8 cellular contexts compared by ENCODE assay signal in genomic region chr16:87858151-87858993, GRCh38. TPM values are rescaled to one million over a fixed set of nuclear protein-coding genes. Genes with fewer than 3 reads are reported as not detected.
DNase-seq lines count a peak whose midpoint lies in the region; ATAC-seq and TF ChIP-seq lines count a peak whose summit lies in the region.
"Not testable (repeated sequence)": the region's sequence is repeated elsewhere in the genome, so short reads cannot be mapped to it uniquely, and the experiment has no call there.

No MANE protein-coding gene starts in this region.

- not testable (repeated sequence) for H3K27me3 Mint-ChIP-seq in CD4-positive, alpha-beta T cell; activated T-cell treated with anti-CD3 and anti-CD28 coated beads, Interleukin-2, amount 50 U/mL, for 4 hours (ENCODE audit: low read depth); chondrocyte (ENCODE audit: low read depth)

- intact Hi-C loops in CD4-positive, alpha-beta T cell (cut with DNase I, micrococcal nuclease); spleen (cut with DNase I; ENCODE audit: low total_unique reads): not testable (repeated sequence)
- intact Hi-C loops in heart left ventricle (cut with DNase I) = loop anchor here in 1 of 10 donors (10.0 kb wide), 1 partner anchor 46 kb away; no protein-coding TSS in a partner anchor

- not testable (repeated sequence) for H4K20me1 ChIP-seq in SU-DHL-6 (ENCODE audit: low read depth, low read length)

- TF ChIP-seq CTCF in CD4-positive, alpha-beta T cell (IDR thresholded peaks at IDR 0.05); SU-DHL-6 (IDR thresholded peaks at IDR 0.05; ENCODE audit: insufficient read depth, low read length, poor library complexity, severe bottlenecking); chondrocyte (IDR thresholded peaks at IDR 0.05); heart left ventricle (IDR thresholded peaks at IDR 0.05); spleen (IDR thresholded peaks at IDR 0.05 in 8 of 11, conservative IDR thresholded peaks at IDR 0.05 in 3 of 11): not testable (repeated sequence)

- peak overlapping the region; percentile 79 for H3K27ac Mint-ChIP-seq in CD4-positive, alpha-beta T cell
- H3K27ac Mint-ChIP-seq in chondrocyte (ENCODE audit: unreplicated experiment) = peak overlapping the region; percentile 97

- not testable (repeated sequence) for H3K27ac ChIP-seq in CD4-positive, alpha-beta T cell (ENCODE audit: low read depth, low read length)
- H3K27ac ChIP-seq in SU-DHL-6 (ENCODE audit: low read depth, low read length) (0 out of 2 replicates have a peak overlapping the region, but pooled peaks have one; percentile 15), heart left ventricle (peak overlapping the region in 3 of 12 donors; percentile 15 to 89 (median 51)), muscle layer of colon (ENCODE audit: low read depth, low read length) (peak overlapping the region; percentile 76), spleen (peak overlapping the region in 3 of 8 donors; percentile 89 to 95 (median 90))

- not testable (repeated sequence) for H3K9ac ChIP-seq in SU-DHL-6 (ENCODE audit: low read length); muscle layer of colon (ENCODE audit: low read length)

- not testable (repeated sequence) for H3K4me2 ChIP-seq in SU-DHL-6 (ENCODE audit: low read depth, low read length, poor library complexity, severe bottlenecking)

- H3K9me3 Mint-ChIP-seq in CD4-positive, alpha-beta T cell; activated T-cell treated with anti-CD3 and anti-CD28 coated beads, Interleukin-2, amount 50 U/mL, for 4 hours; chondrocyte (ENCODE audit: low read depth): not testable (repeated sequence)

- H3K36me3 Mint-ChIP-seq in CD4-positive, alpha-beta T cell (ENCODE audit: low read depth); chondrocyte (ENCODE audit: low read depth): not testable (repeated sequence)
- H3K36me3 Mint-ChIP-seq in activated T-cell treated with anti-CD3 and anti-CD28 coated beads, Interleukin-2, amount 50 U/mL, for 4 hours (ENCODE audit: insufficient read depth) = peaks cover 33% of the 10 kb centered on the region

- H3K4me1 ChIP-seq in heart left ventricle (peaks cover 0 to 66% (median 7%) of the 10 kb centered on the region in 12 donors), muscle layer of colon (ENCODE audit: insufficient read depth, low read length) (peaks cover 71% of the 10 kb centered on the region), spleen (peaks cover 4 to 76% (median 39%) of the 10 kb centered on the region in 6 donors)

- CTCF ChIA-PET in CD4-positive, alpha-beta T cell (lab: Charles Lee) = interaction anchor here (1.3 kb wide), 1 partner anchor 8 kb away, joined by 3 read pairs; no protein-coding TSS in a partner anchor

- H3K4me3 Mint-ChIP-seq in CD4-positive, alpha-beta T cell = not testable (repeated sequence)
- H3K4me3 Mint-ChIP-seq in activated T-cell treated with anti-CD3 and anti-CD28 coated beads, Interleukin-2, amount 50 U/mL, for 4 hours = peak overlapping the region; percentile 77
- H3K4me3 Mint-ChIP-seq in chondrocyte (ENCODE audit: unreplicated experiment) = peak overlapping the region; percentile 9

- not testable (repeated sequence) for H3K9me3 ChIP-seq in CD4-positive, alpha-beta T cell (ENCODE audit: control insufficient read depth, low read length); SU-DHL-6 (ENCODE audit: insufficient read depth, low read length); heart left ventricle; muscle layer of colon (ENCODE audit: low read length); spleen

- not testable (repeated sequence) for ATAC-seq in CD4-positive, alpha-beta T cell (ENCODE audit: poor library complexity); activated T-cell treated with anti-CD3 and anti-CD28 coated beads, Interleukin-2, amount 50 U/mL, for 4 hours
- ATAC-seq in heart left ventricle = peak in 2 of 4 donors; percentile 27 to 35

- TF ChIP-seq POLR2A in heart left ventricle (IDR thresholded peaks at IDR 0.05); spleen (IDR thresholded peaks at IDR 0.05): not testable (repeated sequence)

- not testable (repeated sequence) for H3K27me3 ChIP-seq in CD4-positive, alpha-beta T cell (ENCODE audit: control insufficient read depth, insufficient read depth, low read length); SU-DHL-6 (ENCODE audit: low read length); heart left ventricle; muscle layer of colon (ENCODE audit: control insufficient read depth in 1 of 2, insufficient read depth in 2 of 2, low read length in 2 of 2); spleen (replicated peaks in 1 of 7)

- not testable (repeated sequence) for H3K36me3 ChIP-seq in SU-DHL-6 (ENCODE audit: low read length); heart left ventricle; muscle layer of colon (ENCODE audit: insufficient read depth, low read length); spleen

- H3K79me2 ChIP-seq in SU-DHL-6 (ENCODE audit: insufficient read depth, low read length) = peaks cover 97% of the 10 kb centered on the region

- peaks cover 21% of the 10 kb centered on the region for H3F3A ChIP-seq in SU-DHL-6 (ENCODE audit: insufficient read depth)

- POLR2A ChIA-PET in CD4-positive, alpha-beta T cell (lab: Charles Lee) = interaction anchor here (0.5 kb wide), 1 partner anchor 101 kb away, joined by 3 read pairs; no protein-coding TSS in a partner anchor

- not testable (repeated sequence) for H3K4me3 ChIP-seq in SU-DHL-6 (ENCODE audit: insufficient read depth, low read length, poor library complexity, severe bottlenecking); heart left ventricle; muscle layer of colon (ENCODE audit: low read depth in 1 of 2, low read length in 2 of 2)
- peak overlapping the region in 1 of 8 donors; percentile 2 for H3K4me3 ChIP-seq in spleen

- 58 to 69% (median 65%) methylated on average over 23 to 27 of the region's 27 CpGs for WGBS in heart left ventricle, 4 donors
- WGBS in spleen, 5 donors = 73 to 85% (median 76%) methylated on average over 20 to 27 of the region's 27 CpGs

- not testable (repeated sequence) for H2AFZ ChIP-seq in SU-DHL-6 (ENCODE audit: low read depth, low read length, severe bottlenecking)

- H3K9me2 ChIP-seq in SU-DHL-6 (replicated peaks; ENCODE audit: insufficient read depth, low read length) = not testable (repeated sequence)

- DNase-seq in CD4-positive, alpha-beta T cell; activated T-cell treated with anti-CD3 and anti-CD28 coated beads, Interleukin-2, amount 50 U/mL, for 4 hours; chondrocyte (ENCODE audit: low spot score): not testable (repeated sequence)
- DNase-seq in Kasumi-1 (lab: John Stamatoyannopoulos, UW) = peak; percentile 10 to 44
- DNase-seq in heart left ventricle = peak in 4 of 5 donors; percentile 25 to 82 (median 74)
- DNase-seq in spleen = peak; percentile 54

- H3K4me1 Mint-ChIP-seq in CD4-positive, alpha-beta T cell (ENCODE audit: low read depth) = peaks cover 20% of the 10 kb centered on the region
- peaks cover 76% of the 10 kb centered on the region for H3K4me1 Mint-ChIP-seq in activated T-cell treated with anti-CD3 and anti-CD28 coated beads, Interleukin-2, amount 50 U/mL, for 4 hours (ENCODE audit: low read depth)
- H3K4me1 Mint-ChIP-seq in chondrocyte (ENCODE audit: low read depth) = peaks cover 81% of the 10 kb centered on the region

RNA-seq across cellular contexts. Expression of gene SLC7A5, which starts 10.9 kb away (rescaled TPM):
- 10 to 100 TPM; 80.3 to 85.3 TPM for total RNA-seq in CD4-positive, alpha-beta T cell
- 100 to 1,000 TPM; 814 to 984 (median 886) TPM for total RNA-seq in activated T-cell treated with anti-CD3 and anti-CD28 coated beads, Interleukin-2, amount 50 U/mL, for 4 hours
- total RNA-seq in chondrocyte (53.6 to 249 TPM (median 248 TPM) in 3 replicates), heart left ventricle (10 to 100 TPM in 1 of 9 donors, 1 to 10 TPM in 8; 1.7 to 12.2 (median 3.0) TPM), spleen (10 to 100 TPM in 6 of 7 donors, 1 to 10 TPM in 1; 9.8 to 30.6 (median 18.5) TPM)
- polyA plus RNA-seq in heart left ventricle (1 to 10 TPM; 3.2 to 5.4 TPM), spleen (1 to 10 TPM; 2.5 to 7.3 (median 5.1) TPM)
